Comparison of ENCODE assay signal across 1 cellular context in genomic region chr10:68576118-68576517, GRCh38.
TF ChIP-seq lines count a peak whose summit lies in the region.

No MANE protein-coding gene starts in this region.

TF ChIP-seq in WTC11, 78 proteins besides CTCF, POLR2A, EP300 and RAD21:
- no peak for TF ChIP-seq SOX15 (CRISPR knock-in tag; IDR thresholded peaks at IDR 0.05)
- 0 out of 2 replicates have a peak, but pooled peaks have one; percentile 41 for TF ChIP-seq ZNF121 (CRISPR knock-in tag; IDR thresholded peaks at IDR 0.05)
TF ChIP-seq in WTC11: peak in this region for 1.
